ENCODE assay signal across 16 cellular contexts in genomic region chr7:101901661-101902491, GRCh38.
DNase-seq lines count a peak whose midpoint lies in the region; ATAC-seq lines count a peak whose summit lies in the region.
"Had no signal": no experiment of that assay in that cellular context is flagged by ENCODE, and none has a peak within 500 bp of the region (broad histone marks: within the 10 kb centered on the region; RNA-seq: fewer than 3 reads in every experiment).

No MANE protein-coding gene starts in this region.

- H3K27me3 ChIP-seq in GM23248 (replicated peaks; ENCODE audit: insufficient read depth) (no peaks in the 10 kb centered on the region), skeletal muscle tissue (ENCODE audit: control insufficient read depth in 3 of 3, insufficient read depth in 3 of 3, low read length in 3 of 3) (no peaks in the 10 kb centered on the region)
- H3K27me3 ChIP-seq: colonic mucosa, vagina had no signal

- no peaks in the 10 kb centered on the region for H3K27me3 Mint-ChIP-seq in activated naive CD4-positive, alpha-beta T cell treated with anti-CD3 and anti-CD28 coated beads for 36 hours (ENCODE audit: low read depth)
- no peaks in the 10 kb centered on the region for H3K27me3 Mint-ChIP-seq in activated CD4-positive, alpha-beta T cell treated with anti-CD3 and anti-CD28 coated beads for 36 hours

- DNase-seq in GM23248 (peak; percentile 64), astrocyte of the hippocampus (ENCODE audit: low read depth, low spot score) (peak; percentile 75), left ventricle myocardium superior (no peak)
- no peak for DNase-seq in activated naive CD4-positive, alpha-beta T cell treated with anti-CD3 and anti-CD28 coated beads for 36 hours
- DNase-seq in activated CD4-positive, alpha-beta T cell treated with anti-CD3 and anti-CD28 coated beads for 36 hours = no peak
- DNase-seq: activated CD4-positive, alpha-beta T cell treated with anti-CD3 and anti-CD28 coated beads for 48 hours; activated T-cell treated with anti-CD3 and anti-CD28 coated beads, Interleukin-2, amount 50 U/mL, for 1 hour; colonic mucosa; NCI-H1417 treated with DMSO at 0.1 percent for 48 hours; NCI-H524; stimulated activated CD4-positive, alpha-beta T cell treated with anti-CD3 and anti-CD28 coated beads, Interleukin-2, amount 100 ng/mL, for 48 hours had no signal

- H3K27ac ChIP-seq in GM23248 (peak overlapping the region; percentile 44; the same call in 1 of the 2 replicates), skeletal muscle tissue (ENCODE audit: low read depth, low read length) (peak overlapping the region; percentile 83)
- H3K27ac ChIP-seq: colonic mucosa, vagina had no signal

- H3K4me2 ChIP-seq in GM23248 (ENCODE audit: unreplicated experiment) = no peak overlapping the region

- no peak overlapping the region for H3K27ac Mint-ChIP-seq in activated naive CD4-positive, alpha-beta T cell treated with anti-CD3 and anti-CD28 coated beads for 36 hours
- no peak overlapping the region for H3K27ac Mint-ChIP-seq in activated CD4-positive, alpha-beta T cell treated with anti-CD3 and anti-CD28 coated beads for 36 hours
- H3K27ac Mint-ChIP-seq: T-helper 1 cell treated with Interleukin-12 subunit alpha and Interleukin-12 subunit beta and Interleukin-4 antibody, amounts not matched to agents 30 μg/mL and 1 μg/mL, for 36 hours had no signal

- CTCF ChIA-PET in activated naive CD4-positive, alpha-beta T cell treated with anti-CD3 and anti-CD28 coated beads for 36 hours (lab: Charles Lee) = no interaction called here
- CTCF ChIA-PET in activated CD4-positive, alpha-beta T cell treated with anti-CD3 and anti-CD28 coated beads for 36 hours (lab: Charles Lee) = no interaction called here

- no peak overlapping the region; the same call in 1 of the 2 replicates for H3K9ac ChIP-seq in GM23248
- peak overlapping the region; percentile 64 to 77 (median 69) for H3K9ac ChIP-seq in skeletal muscle tissue (ENCODE audit: low read depth in 1 of 3, low read length in 3 of 3)

- no peak overlapping the region for H3K4me3 Mint-ChIP-seq in activated naive CD4-positive, alpha-beta T cell treated with anti-CD3 and anti-CD28 coated beads for 36 hours
- no peak overlapping the region for H3K4me3 Mint-ChIP-seq in activated CD4-positive, alpha-beta T cell treated with anti-CD3 and anti-CD28 coated beads for 36 hours
- H3K4me3 Mint-ChIP-seq: T-helper 1 cell treated with Interleukin-12 subunit alpha and Interleukin-12 subunit beta and Interleukin-4 antibody, amounts not matched to agents 30 μg/mL and 1 μg/mL, for 36 hours had no signal

- H3K4me1 Mint-ChIP-seq in activated naive CD4-positive, alpha-beta T cell treated with anti-CD3 and anti-CD28 coated beads for 36 hours (ENCODE audit: low read depth) = no peaks in the 10 kb centered on the region
- no peaks in the 10 kb centered on the region for H3K4me1 Mint-ChIP-seq in activated CD4-positive, alpha-beta T cell treated with anti-CD3 and anti-CD28 coated beads for 36 hours

- POLR2A ChIA-PET in activated CD4-positive, alpha-beta T cell treated with anti-CD3 and anti-CD28 coated beads for 36 hours (lab: Charles Lee) = no interaction called here

- no peaks in the 10 kb centered on the region for H3K9me2 ChIP-seq in GM23248 (ENCODE audit: insufficient read depth)

- no peak overlapping the region for H2AFZ ChIP-seq in GM23248

- H3K36me3 Mint-ChIP-seq in activated naive CD4-positive, alpha-beta T cell treated with anti-CD3 and anti-CD28 coated beads for 36 hours (ENCODE audit: low read depth) = no peaks in the 10 kb centered on the region
- no peaks in the 10 kb centered on the region for H3K36me3 Mint-ChIP-seq in activated CD4-positive, alpha-beta T cell treated with anti-CD3 and anti-CD28 coated beads for 36 hours (ENCODE audit: low read depth)

- whole genome bisulfite sequencing in GM23248 (ENCODE audit: low coverage in 1 of 2, low lambda C conversion rate in 2 of 2, missing lambda C conversion rate in 2 of 2), 2 experiments = 52 to 54% methylated on average over 20 of the region's 20 CpGs

- no peaks in the 10 kb centered on the region for H4K20me1 ChIP-seq in GM23248 (ENCODE audit: insufficient read depth)

- peaks cover 4% of the 10 kb centered on the region; the same call in 1 of the 2 replicates for H3F3A ChIP-seq in GM23248 (ENCODE audit: insufficient read depth)

- peaks cover 92% of the 10 kb centered on the region for H3K79me2 ChIP-seq in GM23248 (ENCODE audit: insufficient read depth)

- H3K9me3 ChIP-seq in GM23248 (ENCODE audit: low read depth) = no peaks in the 10 kb centered on the region
- H3K9me3 ChIP-seq in skeletal muscle tissue (ENCODE audit: control insufficient read depth in 3 of 3, low read length in 3 of 3) = no peaks in the 10 kb centered on the region
- H3K9me3 ChIP-seq: colonic mucosa, vagina had no signal

- H3K9me3 Mint-ChIP-seq in activated naive CD4-positive, alpha-beta T cell treated with anti-CD3 and anti-CD28 coated beads for 36 hours = no peaks in the 10 kb centered on the region
- no peaks in the 10 kb centered on the region for H3K9me3 Mint-ChIP-seq in activated CD4-positive, alpha-beta T cell treated with anti-CD3 and anti-CD28 coated beads for 36 hours (ENCODE audit: low read depth)
- H3K9me3 Mint-ChIP-seq: T-helper 1 cell treated with Interleukin-12 subunit alpha and Interleukin-12 subunit beta and Interleukin-4 antibody, amounts not matched to agents 30 μg/mL and 1 μg/mL, for 36 hours had no signal

- ATAC-seq in left ventricle myocardium superior (peak; percentile 17), GM21367 (IDR thresholded peaks at IDR 0.05; ENCODE audit: unreplicated experiment) (no peak), GM18870 (IDR thresholded peaks at IDR 0.05; ENCODE audit: unreplicated experiment) (no peak)
- ATAC-seq in activated CD4-positive, alpha-beta T cell treated with anti-CD3 and anti-CD28 coated beads for 36 hours = no peak

- in situ Hi-C loops in GM23248 (cut with MboI) = no loop called here

- intact Hi-C loops in left ventricle myocardium superior (cut with micrococcal nuclease) = no loop called here
- intact Hi-C loops in activated naive CD4-positive, alpha-beta T cell treated with anti-CD3 and anti-CD28 coated beads for 36 hours (cut with micrococcal nuclease) = no loop called here
- intact Hi-C loops in activated CD4-positive, alpha-beta T cell treated with anti-CD3 and anti-CD28 coated beads for 36 hours (cut with DNase I, micrococcal nuclease) = no loop called here

- H3K4me1 ChIP-seq in GM23248 (ENCODE audit: insufficient read depth) = peaks cover 17% of the 10 kb centered on the region
- H3K4me1 ChIP-seq in skeletal muscle tissue (ENCODE audit: control insufficient read depth in 3 of 3, insufficient read depth in 3 of 3, low read length in 3 of 3) = peaks cover 39 to 74% (median 72%) of the 10 kb centered on the region in 3 donors
- H3K4me1 ChIP-seq: colonic mucosa had no signal

- H3K4me3 ChIP-seq in GM23248 (no peak overlapping the region), skeletal muscle tissue (ENCODE audit: low read length in 3 of 3) (peak overlapping the region; percentile 7 to 22 (median 10))
- H3K4me3 ChIP-seq: colonic mucosa, vagina had no signal

- H3K36me3 ChIP-seq in GM23248 (ENCODE audit: low read depth) (no peaks in the 10 kb centered on the region), skeletal muscle tissue (ENCODE audit: control insufficient read depth in 3 of 3, insufficient read depth in 3 of 3, low read length in 3 of 3) (peaks cover 0 to 3% (median 0%) of the 10 kb centered on the region in 3 donors)
- H3K36me3 ChIP-seq: colonic mucosa, vagina had no signal

Comparison
In these comparisons a context has a peak if more than half of its experiments do, and no peak if none do; other contexts are left out.
1. DNase-seq: peak in GM23248 (single experiment) and astrocyte of the hippocampus (single experiment); none in left ventricle myocardium superior (single experiment), activated naive CD4-positive, alpha-beta T cell treated with anti-CD3 and anti-CD28 coated beads for 36 hours (single experiment) and activated CD4-positive, alpha-beta T cell treated with anti-CD3 and anti-CD28 coated beads for 36 hours (single experiment).